Comparison of ENCODE assay signal across 8 cellular contexts in the genomic region with DNA sequence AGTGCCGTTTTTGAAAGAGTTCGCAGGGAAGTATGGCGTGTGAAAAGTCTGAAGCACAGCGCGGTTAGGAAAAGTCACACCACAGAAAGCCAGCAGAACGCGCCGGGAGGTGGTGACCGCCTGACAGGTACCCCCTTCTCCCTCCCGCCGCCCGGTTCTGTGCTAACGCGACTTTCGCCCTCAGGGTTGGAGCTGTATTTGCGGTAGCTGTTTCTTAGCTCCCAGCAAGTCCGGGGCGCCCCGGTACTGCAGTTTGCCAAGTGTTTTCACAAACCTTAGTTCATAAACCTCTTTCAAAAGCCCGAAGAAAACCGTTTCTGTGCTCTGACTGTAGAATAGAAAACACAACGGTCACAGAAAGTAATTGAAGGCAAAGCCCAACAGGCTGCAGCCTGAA. TPM values are rescaled to one million over a fixed set of nuclear protein-coding genes. Genes with fewer than 3 reads are reported as not detected.
DNase-seq lines count a peak whose midpoint lies in the region; ATAC-seq and TF ChIP-seq lines count a peak whose summit lies in the region.

No MANE protein-coding gene starts in this region.

- H3K27ac ChIP-seq in muscle layer of colon (ENCODE audit: low read depth, low read length) (peak overlapping the region; percentile 94), testis (peak overlapping the region; percentile 79 to 93)

- H3K4me3 Mint-ChIP-seq in activated CD4-positive, alpha-beta T cell treated with anti-CD3 and anti-CD28 coated beads, Interleukin-2, amount 10 ng/mL, durations not matched to agents 24 days and 14 days, result peak overlapping the region; percentile 99
- peak overlapping the region; percentile 92 for H3K4me3 Mint-ChIP-seq in endothelial cell (ENCODE audit: unreplicated experiment)

- peaks cover 34% of the 10 kb centered on the region for H3K4me1 Mint-ChIP-seq in activated CD4-positive, alpha-beta T cell treated with anti-CD3 and anti-CD28 coated beads, Interleukin-2, amount 10 ng/mL, durations not matched to agents 24 days and 14 days
- H3K4me1 Mint-ChIP-seq in endothelial cell (ENCODE audit: unreplicated experiment), result peaks cover 23% of the 10 kb centered on the region

- TF ChIP-seq CTCF in GM06990 (IDR thresholded peaks at IDR 0.05; ENCODE audit: insufficient read depth, low read length, poor library complexity, severe bottlenecking), result no peak
- TF ChIP-seq CTCF in endothelial cell (IDR thresholded peaks at IDR 0.05; ENCODE audit: unreplicated experiment), result no peak
- TF ChIP-seq CTCF in testis (IDR thresholded peaks at IDR 0.05), result no peak

- peaks cover 13% of the 10 kb centered on the region for H3K36me3 Mint-ChIP-seq in activated CD4-positive, alpha-beta T cell treated with anti-CD3 and anti-CD28 coated beads, Interleukin-2, amount 10 ng/mL, durations not matched to agents 24 days and 14 days (ENCODE audit: low read depth)
- peaks cover 4% of the 10 kb centered on the region for H3K36me3 Mint-ChIP-seq in endothelial cell (ENCODE audit: low read depth, unreplicated experiment)

- H3K27me3 Mint-ChIP-seq in activated CD4-positive, alpha-beta T cell treated with anti-CD3 and anti-CD28 coated beads, Interleukin-2, amount 10 ng/mL, durations not matched to agents 24 days and 14 days, result peaks cover 33% of the 10 kb centered on the region
- H3K27me3 Mint-ChIP-seq in endothelial cell (ENCODE audit: unreplicated experiment), result peaks cover 17% of the 10 kb centered on the region

- peak overlapping the region; percentile 68 for H3K9ac ChIP-seq in muscle layer of colon (ENCODE audit: low read length)

- WGBS in testis, 2 donors, result 0% methylated on average over 21 to 22 of the region's 22 CpGs

- peak overlapping the region; percentile 82 for H3K27ac Mint-ChIP-seq in activated CD4-positive, alpha-beta T cell treated with anti-CD3 and anti-CD28 coated beads, Interleukin-2, amount 10 ng/mL, durations not matched to agents 24 days and 14 days
- peak overlapping the region; percentile 63 for H3K27ac Mint-ChIP-seq in endothelial cell (ENCODE audit: unreplicated experiment)

- H3K4me3 ChIP-seq in GM06990 (replicated peaks; ENCODE audit: low read depth, low read length), result peak overlapping the region; percentile 89
- H3K4me3 ChIP-seq in muscle layer of colon (ENCODE audit: low read depth in 1 of 2, low read length in 2 of 2), result peak overlapping the region; percentile 49 to 96
- peak overlapping the region; percentile 71 to 92 for H3K4me3 ChIP-seq in testis

- no peaks in the 10 kb centered on the region for H3K9me3 ChIP-seq in muscle layer of colon (ENCODE audit: low read length)
- no peaks in the 10 kb centered on the region for H3K9me3 ChIP-seq in testis

- H3K27me3 ChIP-seq in GM06990 (replicated peaks; ENCODE audit: control insufficient read depth, insufficient read depth, low read length) (no peaks in the 10 kb centered on the region), muscle layer of colon (ENCODE audit: control insufficient read depth in 1 of 2, insufficient read depth in 2 of 2, low read length in 2 of 2) (no peaks in the 10 kb centered on the region), testis (no peaks in the 10 kb centered on the region)

- peak; percentile 49 for ATAC-seq in GM21619 (IDR thresholded peaks at IDR 0.05; ENCODE audit: unreplicated experiment)

- no peak for DNase-seq in GM06990 (ENCODE audit: extremely low read depth, insufficient read length)
- peak; percentile 43 for DNase-seq in HuH-7 (ENCODE audit: low spot score)
- DNase-seq in activated CD4-positive, alpha-beta T cell treated with anti-CD3 and anti-CD28 coated beads, Interleukin-2, amount 10 ng/mL, durations not matched to agents 24 days and 14 days, result no peak
- DNase-seq in endothelial cell (ENCODE audit: low spot score), result peak; percentile 43
- DNase-seq in testis, result peak; percentile 63
- no peak for DNase-seq in NCI-H1436 treated with DMSO at 0.1 percent for 48 hours (lab: John Stamatoyannopoulos, UW)

- H3K36me3 ChIP-seq in GM06990 (ENCODE audit: control insufficient read depth, insufficient read depth, low read length) (no peaks in the 10 kb centered on the region), muscle layer of colon (ENCODE audit: insufficient read depth, low read length) (no peaks in the 10 kb centered on the region), testis (ENCODE audit: low read depth, missing control alignments) (no peaks in the 10 kb centered on the region)

- intact Hi-C loops in activated CD4-positive, alpha-beta T cell treated with anti-CD3 and anti-CD28 coated beads, Interleukin-2, amount 10 ng/mL, durations not matched to agents 24 days and 14 days (cut with micrococcal nuclease), result loop anchor here (1.0 to 5.0 kb wide), 4 partner anchors 51 to 701 kb away; partner anchors contain the start of gene CLDND1
- intact Hi-C loops in testis (cut with DNase I; ENCODE audit: low total_unique reads), result no loop called here

- no peak for TF ChIP-seq POLR2A in testis (IDR thresholded peaks at IDR 0.05)

- H3K9me3 Mint-ChIP-seq in activated CD4-positive, alpha-beta T cell treated with anti-CD3 and anti-CD28 coated beads, Interleukin-2, amount 10 ng/mL, durations not matched to agents 24 days and 14 days, result no peaks in the 10 kb centered on the region
- no peaks in the 10 kb centered on the region for H3K9me3 Mint-ChIP-seq in endothelial cell (ENCODE audit: unreplicated experiment)

- H3K4me1 ChIP-seq in muscle layer of colon (ENCODE audit: insufficient read depth, low read length), result peaks cover 31% of the 10 kb centered on the region
- H3K4me1 ChIP-seq in testis, result peaks cover 9% of the 10 kb centered on the region

RNA-seq across cellular contexts. Expression of gene CRYBG3, which starts 0.4 kb away (rescaled TPM):
- 8.1 and 8.3 TPM in 2 replicates for total RNA-seq in activated CD4-positive, alpha-beta T cell treated with anti-CD3 and anti-CD28 coated beads, Interleukin-2, amount 10 ng/mL, durations not matched to agents 24 days and 14 days
- 18.5 TPM for total RNA-seq in endothelial cell (ENCODE audit: unreplicated experiment)
- 10 to 100 TPM; 39.7 to 49.8 TPM for total RNA-seq in testis
- 47.6 TPM for polyA plus RNA-seq in testis (ENCODE audit: insufficient read depth, low read depth, low replicate concordance)

RNA-seq across cellular contexts. Expression of gene ARL6, which starts 56.9 kb away (rescaled TPM):
- total RNA-seq in activated CD4-positive, alpha-beta T cell treated with anti-CD3 and anti-CD28 coated beads, Interleukin-2, amount 10 ng/mL, durations not matched to agents 24 days and 14 days, result 6.1 and 6.3 TPM in 2 replicates
- total RNA-seq in endothelial cell (ENCODE audit: unreplicated experiment), result 8.5 TPM
- total RNA-seq in testis, result 10 to 100 TPM; 10.6 to 12.8 TPM
- polyA plus RNA-seq in testis (ENCODE audit: insufficient read depth, low read depth, low replicate concordance), result 23.4 TPM

Comparison
In these comparisons a context has a peak if more than half of its experiments do, and no peak if none do; other contexts are left out.
1. DNase-seq: peak in HuH-7 (single experiment), endothelial cell (single experiment) and testis (single experiment); none in GM06990 (single experiment), activated CD4-positive, alpha-beta T cell treated with anti-CD3 and anti-CD28 coated beads, Interleukin-2, amount 10 ng/mL, durations not matched to agents 24 days and 14 days (single experiment) and NCI-H1436 treated with DMSO at 0.1 percent for 48 hours (single experiment).
2. Peak in every context shown above with its lines, with median percentiles within 50 percentile points of each other: H3K4me3 ChIP-seq.